ENCODE assay signal across 25 cellular contexts in genomic region chr2:221077799-221078198, GRCh38.
"Had no signal": no experiment of that assay in that cellular context is flagged by ENCODE, and none has a peak within 500 bp of the region (broad histone marks: within the 10 kb centered on the region; RNA-seq: fewer than 3 reads in every experiment).

No MANE protein-coding gene starts in this region.

- H3K27me3 ChIP-seq: colonic mucosa, gastroesophageal sphincter, heart left ventricle, hepatocyte, left lung had no signal

- H3K9me3 ChIP-seq: colonic mucosa, gastroesophageal sphincter, lower lobe of right lung, mucosa of descending colon had no signal

- H3K36me3 ChIP-seq: colonic mucosa, gastroesophageal sphincter, heart left ventricle, left lung, lower lobe of right lung had no signal

- H3K4me2 ChIP-seq: hepatocyte had no signal

- ATAC-seq: effector memory CD8-positive, alpha-beta T cell; esophagus mucosa; foreskin keratinocyte; gastroesophageal sphincter; heart left ventricle; left lung; left ventricle myocardium superior; lower lobe of right lung; mucosa of descending colon had no signal

- H3K27ac ChIP-seq: colonic mucosa, epithelial cell of prostate, foreskin keratinocyte, gastroesophageal sphincter, heart left ventricle, hepatocyte, left lung, lower lobe of right lung had no signal

- H3K4me3 ChIP-seq: colonic mucosa, gastroesophageal sphincter, heart left ventricle, hepatocyte, left lung, lower lobe of right lung, mucosa of descending colon had no signal

- DNase-seq: colonic mucosa; cortex of kidney; effector CD8-positive, alpha-beta T cell; effector memory CD8-positive, alpha-beta T cell; endodermal cell; erythroblast; foreskin keratinocyte; heart left ventricle; hypothalamus; immature natural killer cell; islet precursor cell; kidney; kidney glomerular epithelial cell; left lung; left ventricle myocardium superior; lower lobe of right lung; mesenchymal stem cell; mucosa of descending colon; naive B cell had no signal

- FAIRE-seq: endometrium, frontal cortex, kidney had no signal

- H3K4me1 ChIP-seq: colonic mucosa, foreskin keratinocyte, gastroesophageal sphincter, lower lobe of right lung had no signal
